In the genomic region with DNA sequence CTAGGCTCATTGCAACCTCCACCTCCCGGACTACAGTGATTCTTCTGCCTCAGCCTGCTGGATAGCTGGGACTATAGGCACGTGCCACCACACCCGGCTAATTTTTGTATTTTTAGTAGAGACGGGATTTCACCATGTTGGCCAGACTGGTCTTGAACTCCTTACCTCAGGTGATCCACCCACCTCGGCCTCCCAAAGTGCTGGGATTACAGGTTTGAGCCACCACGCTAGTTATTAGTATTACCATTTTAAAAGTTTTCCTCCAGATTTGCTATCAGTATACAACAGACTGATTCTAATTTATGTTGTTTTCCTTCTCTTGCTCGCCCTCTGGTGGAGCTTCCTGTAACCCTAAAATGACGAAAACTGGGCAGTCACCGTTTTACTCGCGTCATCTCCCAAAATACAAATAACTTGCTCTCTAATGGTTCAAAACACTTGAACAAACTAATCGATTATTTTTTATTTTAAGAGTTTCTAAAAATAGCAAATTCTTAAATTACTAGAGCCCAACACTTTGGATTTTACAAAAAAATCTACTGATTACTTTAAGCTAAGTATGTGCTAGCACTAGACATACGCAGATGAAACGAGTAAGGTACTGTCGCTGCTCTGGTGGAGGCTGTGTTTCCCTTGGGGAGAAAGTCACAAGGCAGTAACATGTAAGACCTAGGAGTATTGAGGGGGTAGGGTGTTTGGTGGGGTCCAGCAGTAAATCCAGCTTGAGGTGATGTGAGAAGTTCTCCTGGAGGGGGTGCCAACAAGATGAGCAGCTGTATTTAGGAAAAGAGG, we compare ENCODE assay signal across 7 cellular contexts.
DNase-seq lines count a peak whose midpoint lies in the region; FAIRE-seq and TF ChIP-seq lines count a peak whose summit lies in the region.

No MANE protein-coding gene starts in this region.

- POLR2A ChIA-PET in HEK293T (lab: Yijun Ruan, JAX) = no interaction called here

- H3K9ac ChIP-seq in kidney (ENCODE audit: low read length in 2 of 2) = peak overlapping the region; percentile 49 to 57

- peak; percentile 66 for TF ChIP-seq CTCF in GM12872 (IDR thresholded peaks at IDR 0.05; ENCODE audit: insufficient read depth, low read depth, low read length)
- TF ChIP-seq CTCF in VCaP (conservative IDR thresholded peaks at IDR 0.05) = peak; percentile 82
- peak; percentile 73 for TF ChIP-seq CTCF in kidney (IDR thresholded peaks at IDR 0.05; ENCODE audit: borderline replicate concordance, extremely low read depth, insufficient read depth)

- no peaks in the 10 kb centered on the region for H3K36me3 ChIP-seq in kidney (ENCODE audit: control insufficient read depth in 1 of 2, insufficient read depth in 2 of 2, low read length in 2 of 2)

- FAIRE-seq in kidney (lab: Jason Lieb, UNC) = peak; percentile 84

- H3K27ac ChIP-seq in VCaP (no peak overlapping the region), kidney (ENCODE audit: low read depth in 2 of 2, low read length in 2 of 2) (no peak overlapping the region)

- no peaks in the 10 kb centered on the region for H3K9me3 ChIP-seq in kidney (ENCODE audit: control insufficient read depth in 1 of 2, low read length in 2 of 2)

- intact Hi-C loops in kidney (cut with DNase I) = no loop called here

- CTCF ChIA-PET in HEK293T (lab: Yijun Ruan, JAX) = interaction anchor here (0.5 to 1.1 kb wide), 4 partner anchors 102 to 402 kb away, joined by 3 to 4 read pairs (median 3); no protein-coding TSS in a partner anchor

- peak overlapping the region; percentile 50 to 53 for H3K4me3 ChIP-seq in kidney (ENCODE audit: low read length in 2 of 2)

- in situ Hi-C loops in T47D (cut with HindIII; ENCODE audit: low pct_unique_long_range_greater_than_20kb, low sequenced_read_pairs) = no loop called here

- H3K4me1 ChIP-seq in kidney (ENCODE audit: control insufficient read depth in 1 of 2, insufficient read depth in 1 of 2, low read depth in 1 of 2, low read length in 2 of 2) = peaks cover 0 to 4% of the 10 kb centered on the region in 2 donors

- peak; percentile 40 for DNase-seq in HEK293T (ENCODE audit: extremely low spot score)
- peak; percentile 54 for DNase-seq in NCI-H1092 treated with DMSO at 0.1 percent for 48 hours (lab: John Stamatoyannopoulos, UW)
- peak; percentile 24 to 75 for DNase-seq in T47D (ENCODE audit: low read depth in 1 of 2, low spot score in 1 of 2)
- no peak for DNase-seq in kidney
- peak; percentile 61 for DNase-seq in stimulated activated CD4-positive, alpha-beta T cell treated with anti-CD3 and anti-CD28 coated beads, Interleukin-1b, Interleukin-23, amount 100 ng/mL, for 48 hours

TF ChIP-seq in HEK293T, 16 proteins besides CTCF, POLR2A, EP300 and RAD21:
- TF ChIP-seq NFRKB (IDR thresholded peaks at IDR 0.05) = no peak
- TF ChIP-seq, protein P1, sequence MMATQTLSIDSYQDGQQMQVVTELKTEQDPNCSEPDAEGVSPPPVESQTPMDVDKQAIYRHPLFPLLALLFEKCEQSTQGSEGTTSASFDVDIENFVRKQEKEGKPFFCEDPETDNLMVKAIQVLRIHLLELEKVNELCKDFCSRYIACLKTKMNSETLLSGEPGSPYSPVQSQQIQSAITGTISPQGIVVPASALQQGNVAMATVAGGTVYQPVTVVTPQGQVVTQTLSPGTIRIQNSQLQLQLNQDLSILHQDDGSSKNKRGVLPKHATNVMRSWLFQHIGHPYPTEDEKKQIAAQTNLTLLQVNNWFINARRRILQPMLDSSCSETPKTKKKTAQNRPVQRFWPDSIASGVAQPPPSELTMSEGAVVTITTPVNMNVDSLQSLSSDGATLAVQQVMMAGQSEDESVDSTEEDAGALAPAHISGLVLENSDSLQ (IDR thresholded peaks at IDR 0.05) = peak; percentile 35; the same call in 1 of the 2 replicates
TF ChIP-seq in HEK293T: peak in this region for 1.
